23 cellular contexts compared by ENCODE assay signal in the genomic region with DNA sequence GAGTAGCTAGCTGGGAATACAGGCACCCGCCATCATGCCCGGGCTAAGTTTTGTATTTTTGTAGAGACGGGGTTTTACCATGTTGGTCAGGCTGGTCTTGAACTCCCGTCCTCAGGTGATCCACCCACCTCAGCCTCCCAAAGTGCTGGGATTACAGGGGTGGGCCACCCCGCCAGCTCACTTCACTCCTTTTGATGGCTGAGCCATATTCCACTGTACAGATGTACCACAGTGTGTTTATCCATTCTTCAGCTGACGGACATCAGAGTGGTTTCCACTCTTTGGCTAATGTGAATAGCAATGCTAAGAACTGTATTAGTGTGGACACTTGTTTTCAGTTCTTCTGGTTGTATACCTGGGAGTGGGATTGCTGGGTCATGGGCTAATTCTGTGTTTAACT.
"Had no signal": no experiment of that assay in that cellular context is flagged by ENCODE, and none has a peak within 500 bp of the region (broad histone marks: within the 10 kb centered on the region; RNA-seq: fewer than 3 reads in every experiment).

No MANE protein-coding gene starts in this region.

- ATAC-seq: HepG2 had no signal

- FAIRE-seq: HepG2, RCC 7860 had no signal

- H3K9me3 ChIP-seq: SJSA1 had no signal

- H3K4me2 ChIP-seq: KMS-11 had no signal

- H3K27me3 ChIP-seq: SJSA1 had no signal

- H3K27ac ChIP-seq: KMS-11, SJSA1, SK-N-MC had no signal

- H3K4me3 ChIP-seq: SJSA1, SK-N-MC had no signal

- H3K4me1 ChIP-seq: SJSA1 had no signal

- H3K9ac ChIP-seq: KMS-11 had no signal

- H3K36me3 ChIP-seq: SJSA1 had no signal

- DNase-seq: IMR-90, Kasumi-1, MM.1S, NCI-H1092 treated with DMSO at 0.1 percent for 48 hours, NCI-H1436 treated with DMSO at 0.1 percent for 48 hours, NCI-H1694, NCI-H1930, NCI-H2081, NCI-H2107, NCI-H226, NCI-H446, NCI-H510A, NCI-H524 treated with DMSO at 0.1 percent for 48 hours, NCI-H69, NCI-H774, Right ventricle myocardium superior, RPMI8226, SIG-M5 had no signal
